Comparison of ENCODE assay signal across 20 cellular contexts in the genomic region with DNA sequence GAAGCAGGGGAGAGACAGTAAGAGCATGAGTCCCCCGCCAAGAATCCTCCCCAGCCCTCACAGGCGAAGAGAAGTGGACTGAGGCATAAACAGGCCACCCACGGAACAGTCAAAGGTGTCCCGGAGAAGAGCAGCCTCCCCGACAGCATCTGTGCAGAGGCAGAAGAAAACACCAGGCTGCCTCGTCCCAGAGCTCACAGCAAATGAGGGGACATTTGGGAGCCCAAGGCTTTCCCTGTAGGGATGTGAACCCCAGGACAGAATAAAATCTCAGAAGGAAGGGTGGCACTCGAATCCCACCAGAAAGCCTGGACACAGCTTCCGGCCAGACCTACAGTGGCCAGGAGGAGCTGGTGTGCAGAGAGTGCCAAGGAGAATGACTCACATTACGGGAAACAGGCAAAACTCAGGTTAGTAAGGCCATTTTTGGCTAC.
DNase-seq lines count a peak whose midpoint lies in the region; ATAC-seq and TF ChIP-seq lines count a peak whose summit lies in the region.
"Had no signal": no experiment of that assay in that cellular context is flagged by ENCODE, and none has a peak within 500 bp of the region (broad histone marks: within the 10 kb centered on the region; RNA-seq: fewer than 3 reads in every experiment).

No MANE protein-coding gene starts in this region.

- WGBS in smooth muscle cell (ENCODE audit: low lambda C conversion rate) = 44% methylated on average over 9 of the region's 9 CpGs

- H3K79me2 ChIP-seq in smooth muscle cell (ENCODE audit: low read depth) = no peaks in the 10 kb centered on the region

- TF ChIP-seq CTCF in breast epithelium (IDR thresholded peaks at IDR 0.05) = no peak
- no peak for TF ChIP-seq CTCF in foreskin keratinocyte (conservative IDR thresholded peaks at IDR 0.05)
- no peak for TF ChIP-seq CTCF in smooth muscle cell (IDR thresholded peaks at IDR 0.05; ENCODE audit: borderline replicate concordance, insufficient read depth, poor library complexity, severe bottlenecking)
- no peak for TF ChIP-seq CTCF in upper lobe of right lung (IDR thresholded peaks at IDR 0.05)

- TF ChIP-seq POLR2A in breast epithelium (IDR thresholded peaks at IDR 0.05) = no peak

- H3K4me1 ChIP-seq in breast epithelium (no peaks in the 10 kb centered on the region), foreskin keratinocyte (no peaks in the 10 kb centered on the region), smooth muscle cell (ENCODE audit: low read depth) (no peaks in the 10 kb centered on the region), upper lobe of right lung (no peaks in the 10 kb centered on the region)
- H3K4me1 ChIP-seq: SJSA1 had no signal

- peak overlapping the region; percentile 8 for H2AFZ ChIP-seq in smooth muscle cell (ENCODE audit: low read depth)

- no peaks in the 10 kb centered on the region for H3K9me3 ChIP-seq in breast epithelium
- H3K9me3 ChIP-seq in smooth muscle cell (replicated peaks; ENCODE audit: low read depth) = peaks cover 9% of the 10 kb centered on the region
- H3K9me3 ChIP-seq in upper lobe of right lung = no peaks in the 10 kb centered on the region
- H3K9me3 ChIP-seq: SJSA1 had no signal

- intact Hi-C loops in breast epithelium (cut with DNase I; ENCODE audit: low total_unique reads) = no loop called here
- intact Hi-C loops in upper lobe of right lung (cut with DNase I) = no loop called here

- H3K4me3 ChIP-seq in breast epithelium (peak overlapping the region in 1 of 3 donors; percentile 13), smooth muscle cell (no peak overlapping the region), upper lobe of right lung (no peak overlapping the region)
- H3K4me3 ChIP-seq: cardiac muscle cell, K562, SJSA1 had no signal

- H3K27ac ChIP-seq in breast epithelium = peak overlapping the region; percentile 40 to 81
- no peak overlapping the region for H3K27ac ChIP-seq in foreskin keratinocyte
- peak overlapping the region; percentile 7 for H3K27ac ChIP-seq in smooth muscle cell (ENCODE audit: low read depth)
- no peak overlapping the region for H3K27ac ChIP-seq in upper lobe of right lung
- H3K27ac ChIP-seq: cardiac muscle cell, SJSA1 had no signal

- DNase-seq in M059J (ENCODE audit: low read depth) (peak; percentile 36), breast epithelium (ENCODE audit: low spot score in 2 of 2) (peak in 1 of 2 donors; percentile 50), foreskin keratinocyte (no peak), smooth muscle cell (lab: John Stamatoyannopoulos, UW; ENCODE audit: unreplicated experiment) (no peak), HuH-7.5 (ENCODE audit: low spot score) (no peak), upper lobe of right lung (no peak)
- no peak for DNase-seq in activated naive CD4-positive, alpha-beta T cell treated with Interleukin-2 at 50 U/mL for 16 hours
- DNase-seq: activated B cell treated with CpG ODN at 0.5 μM for 24 hours; activated naive CD8-positive, alpha-beta T cell treated with anti-CD3 and anti-CD28 coated beads, Interleukin-2, amount 10 ng/mL, durations not matched to agents 7 days and 5 days; H9; hippocampal formation; midbrain; NCI-H2107; NCI-H69; retina; stimulated activated CD4-positive, alpha-beta T cell treated with anti-CD3 and anti-CD28 coated beads, Interleukin-15, amount 100 ng/mL, for 24 hours; stimulated activated naive B cell treated with anti-CD40 and anti-IgM and Interleukin-4, amounts not matched to agents 10 μg/mL and 1 μg/mL and 100 μg/mL, for 72 hours had no signal

- ATAC-seq in foreskin keratinocyte (peak; percentile 42), upper lobe of right lung (no peak)
- ATAC-seq: K562; stimulated activated naive B cell treated with anti-CD40 and anti-IgM and Interleukin-4, amounts not matched to agents 10 μg/mL and 1 μg/mL and 100 μg/mL, for 72 hours had no signal

- no peaks in the 10 kb centered on the region for H3F3A ChIP-seq in smooth muscle cell (ENCODE audit: low read depth)

- H3K36me3 ChIP-seq in breast epithelium (no peaks in the 10 kb centered on the region), smooth muscle cell (ENCODE audit: low read depth) (no peaks in the 10 kb centered on the region), upper lobe of right lung (no peaks in the 10 kb centered on the region)
- H3K36me3 ChIP-seq: cardiac muscle cell, SJSA1 had no signal

- no peaks in the 10 kb centered on the region for H4K20me1 ChIP-seq in smooth muscle cell (ENCODE audit: low read depth)

- H3K27me3 ChIP-seq in breast epithelium = no peaks in the 10 kb centered on the region
- H3K27me3 ChIP-seq in foreskin keratinocyte = no peaks in the 10 kb centered on the region
- no peaks in the 10 kb centered on the region for H3K27me3 ChIP-seq in smooth muscle cell (ENCODE audit: low read depth)
- no peaks in the 10 kb centered on the region for H3K27me3 ChIP-seq in upper lobe of right lung
- H3K27me3 ChIP-seq: cardiac muscle cell, SJSA1 had no signal

- H3K9ac ChIP-seq in smooth muscle cell (ENCODE audit: low read depth) = no peak overlapping the region

- peak overlapping the region; percentile 33 for H3K4me2 ChIP-seq in smooth muscle cell

Comparison
In these comparisons a context has a peak if more than half of its experiments do, and no peak if none do; other contexts are left out.
1. H3K27ac ChIP-seq: peak in breast epithelium (2 of 2) and smooth muscle cell (single experiment); none in foreskin keratinocyte (single experiment) and upper lobe of right lung (single experiment).